In genomic region chr5:157301066-157301465, GRCh38 we compare ENCODE assay signal across 22 cellular contexts. TPM values are rescaled to one million over a fixed set of nuclear protein-coding genes. Genes with fewer than 3 reads are reported as not detected.
DNase-seq lines count a peak whose midpoint lies in the region; ATAC-seq lines count a peak whose summit lies in the region.
"Had no signal": no experiment of that assay in that cellular context is flagged by ENCODE, and none has a peak within 500 bp of the region (broad histone marks: within the 10 kb centered on the region; RNA-seq: fewer than 3 reads in every experiment).

No MANE protein-coding gene starts in this region.

- no peak for ATAC-seq in activated T-cell treated with anti-CD3 and anti-CD28 coated beads, Interleukin-2, amount 50 U/mL, for 4 hours
- no peak for ATAC-seq in natural killer cell treated with Interleukin-12 subunit alpha and Interleukin-12 subunit beta and Interleukin-15 and Interleukin-18, amount 100 ng/mL, for 72 hours
- ATAC-seq in GM19351 (IDR thresholded peaks at IDR 0.05; ENCODE audit: unreplicated experiment) = no peak
- ATAC-seq: body of pancreas had no signal

- no peak overlapping the region for H3K4me3 Mint-ChIP-seq in activated T-cell treated with anti-CD3 and anti-CD28 coated beads, Interleukin-2, amount 50 U/mL, for 24 hours
- H3K4me3 Mint-ChIP-seq in activated T-cell treated with anti-CD3 and anti-CD28 coated beads, Interleukin-2, amount 50 U/mL, for 4 hours = no peak overlapping the region
- H3K4me3 Mint-ChIP-seq in CD8-positive, alpha-beta memory T cell = no peak overlapping the region
- no peak overlapping the region for H3K4me3 Mint-ChIP-seq in activated naive CD8-positive, alpha-beta T cell treated with anti-CD3 and anti-CD28 coated beads for 36 hours
- no peak overlapping the region for H3K4me3 Mint-ChIP-seq in natural killer cell treated with Interleukin-12 subunit alpha and Interleukin-12 subunit beta and Interleukin-15 and Interleukin-18, amount 100 ng/mL, for 72 hours

- no peak for DNase-seq in activated T-cell treated with anti-CD3 and anti-CD28 coated beads, Interleukin-2, amount 50 U/mL, for 24 hours
- no peak for DNase-seq in activated T-cell treated with anti-CD3 and anti-CD28 coated beads, Interleukin-2, amount 50 U/mL, for 4 hours
- DNase-seq in CD8-positive, alpha-beta memory T cell = no peak
- no peak for DNase-seq in activated naive CD8-positive, alpha-beta T cell treated with anti-CD3 and anti-CD28 coated beads for 36 hours
- DNase-seq in natural killer cell treated with Interleukin-12 subunit alpha and Interleukin-12 subunit beta and Interleukin-15 and Interleukin-18, amount 100 ng/mL, for 72 hours (ENCODE audit: low spot score) = no peak
- DNase-seq in AML-193 (lab: John Stamatoyannopoulos, UW) = no peak
- DNase-seq in cerebellum (ENCODE audit: low spot score) = no peak
- DNase-seq: BE2C, body of pancreas, DND-41, mesendoderm, NCI-H1417, NCI-H2081, NCI-H226, NCI-H69, Right ventricle myocardium superior, stomach, T-helper 9 cell, thyroid gland had no signal

- H3K27me3 ChIP-seq in CD8-positive, alpha-beta memory T cell (ENCODE audit: insufficient read depth, low read length, poor library complexity, severe bottlenecking) = no peaks in the 10 kb centered on the region
- H3K27me3 ChIP-seq: BE2C, body of pancreas, hepatocyte, stomach, thyroid gland had no signal

- no peaks in the 10 kb centered on the region for H3K9me3 ChIP-seq in CD8-positive, alpha-beta memory T cell (ENCODE audit: low read length)
- H3K9me3 ChIP-seq: BE2C, body of pancreas, stomach, thyroid gland had no signal

- peaks cover 33% of the 10 kb centered on the region for H3K4me1 ChIP-seq in CD8-positive, alpha-beta memory T cell (ENCODE audit: insufficient read depth, low read length)
- H3K4me1 ChIP-seq: BE2C, body of pancreas, stomach had no signal

- H3K27me3 Mint-ChIP-seq in activated T-cell treated with anti-CD3 and anti-CD28 coated beads, Interleukin-2, amount 50 U/mL, for 24 hours = no peaks in the 10 kb centered on the region
- no peaks in the 10 kb centered on the region for H3K27me3 Mint-ChIP-seq in activated T-cell treated with anti-CD3 and anti-CD28 coated beads, Interleukin-2, amount 50 U/mL, for 4 hours (ENCODE audit: low read depth)
- H3K27me3 Mint-ChIP-seq in CD8-positive, alpha-beta memory T cell = no peaks in the 10 kb centered on the region
- H3K27me3 Mint-ChIP-seq in activated naive CD8-positive, alpha-beta T cell treated with anti-CD3 and anti-CD28 coated beads for 36 hours = no peaks in the 10 kb centered on the region
- H3K27me3 Mint-ChIP-seq in natural killer cell treated with Interleukin-12 subunit alpha and Interleukin-12 subunit beta and Interleukin-15 and Interleukin-18, amount 100 ng/mL, for 72 hours = no peaks in the 10 kb centered on the region

- peaks cover 100% of the 10 kb centered on the region for H3K36me3 Mint-ChIP-seq in activated T-cell treated with anti-CD3 and anti-CD28 coated beads, Interleukin-2, amount 50 U/mL, for 24 hours (ENCODE audit: low read depth)
- peaks cover 39% of the 10 kb centered on the region for H3K36me3 Mint-ChIP-seq in activated T-cell treated with anti-CD3 and anti-CD28 coated beads, Interleukin-2, amount 50 U/mL, for 4 hours (ENCODE audit: insufficient read depth)
- H3K36me3 Mint-ChIP-seq in CD8-positive, alpha-beta memory T cell = peaks cover 15 to 95% (median 27%) of the 10 kb centered on the region in 3 donors
- peaks cover 53% of the 10 kb centered on the region for H3K36me3 Mint-ChIP-seq in activated naive CD8-positive, alpha-beta T cell treated with anti-CD3 and anti-CD28 coated beads for 36 hours
- peaks cover 30% of the 10 kb centered on the region for H3K36me3 Mint-ChIP-seq in natural killer cell treated with Interleukin-12 subunit alpha and Interleukin-12 subunit beta and Interleukin-15 and Interleukin-18, amount 100 ng/mL, for 72 hours

- no peak overlapping the region for H3K27ac ChIP-seq in CD8-positive, alpha-beta memory T cell (ENCODE audit: low read depth, low read length)
- H3K27ac ChIP-seq: body of pancreas, hepatocyte, stomach, thyroid gland, VCaP had no signal

- CTCF ChIA-PET in CD8-positive, alpha-beta memory T cell (lab: Charles Lee) = interaction anchor here (1.2 kb wide), 1 partner anchor 34 kb away, joined by 3 read pairs; no protein-coding TSS in a partner anchor

- H3K36me3 ChIP-seq in CD8-positive, alpha-beta memory T cell (ENCODE audit: insufficient read depth, low read length) = peaks cover 50% of the 10 kb centered on the region
- H3K36me3 ChIP-seq: BE2C, thyroid gland had no signal

- H3K27ac Mint-ChIP-seq in activated T-cell treated with anti-CD3 and anti-CD28 coated beads, Interleukin-2, amount 50 U/mL, for 24 hours = peak overlapping the region; percentile 83
- peak overlapping the region in 7 of 8 donors; percentile 32 to 96 (median 58) for H3K27ac Mint-ChIP-seq in CD8-positive, alpha-beta memory T cell
- peak overlapping the region; percentile 61 for H3K27ac Mint-ChIP-seq in activated naive CD8-positive, alpha-beta T cell treated with anti-CD3 and anti-CD28 coated beads for 36 hours
- peak overlapping the region; percentile 10 to 93 for H3K27ac Mint-ChIP-seq in natural killer cell treated with Interleukin-12 subunit alpha and Interleukin-12 subunit beta and Interleukin-15 and Interleukin-18, amount 100 ng/mL, for 72 hours

- H3K4me3 ChIP-seq in CD8-positive, alpha-beta memory T cell (ENCODE audit: low read length) = no peak overlapping the region
- H3K4me3 ChIP-seq: body of pancreas, hepatocyte, stomach, thyroid gland had no signal

- no peaks in the 10 kb centered on the region for H3K9me3 Mint-ChIP-seq in activated T-cell treated with anti-CD3 and anti-CD28 coated beads, Interleukin-2, amount 50 U/mL, for 24 hours
- no peaks in the 10 kb centered on the region for H3K9me3 Mint-ChIP-seq in activated T-cell treated with anti-CD3 and anti-CD28 coated beads, Interleukin-2, amount 50 U/mL, for 4 hours
- H3K9me3 Mint-ChIP-seq in CD8-positive, alpha-beta memory T cell = no peaks in the 10 kb centered on the region
- peaks cover 3% of the 10 kb centered on the region for H3K9me3 Mint-ChIP-seq in activated naive CD8-positive, alpha-beta T cell treated with anti-CD3 and anti-CD28 coated beads for 36 hours
- H3K9me3 Mint-ChIP-seq in natural killer cell treated with Interleukin-12 subunit alpha and Interleukin-12 subunit beta and Interleukin-15 and Interleukin-18, amount 100 ng/mL, for 72 hours = no peaks in the 10 kb centered on the region

- peaks cover 46% of the 10 kb centered on the region for H3K4me1 Mint-ChIP-seq in activated T-cell treated with anti-CD3 and anti-CD28 coated beads, Interleukin-2, amount 50 U/mL, for 24 hours (ENCODE audit: low read depth)
- H3K4me1 Mint-ChIP-seq in activated T-cell treated with anti-CD3 and anti-CD28 coated beads, Interleukin-2, amount 50 U/mL, for 4 hours (ENCODE audit: low read depth) = peaks cover 38% of the 10 kb centered on the region
- peaks cover 37 to 48% (median 38%) of the 10 kb centered on the region in 3 donors for H3K4me1 Mint-ChIP-seq in CD8-positive, alpha-beta memory T cell
- peaks cover 39% of the 10 kb centered on the region for H3K4me1 Mint-ChIP-seq in activated naive CD8-positive, alpha-beta T cell treated with anti-CD3 and anti-CD28 coated beads for 36 hours
- peaks cover 31 to 33% of the 10 kb centered on the region in 2 donors for H3K4me1 Mint-ChIP-seq in natural killer cell treated with Interleukin-12 subunit alpha and Interleukin-12 subunit beta and Interleukin-15 and Interleukin-18, amount 100 ng/mL, for 72 hours (ENCODE audit: low read depth in 2 of 2)

- POLR2A ChIA-PET in CD8-positive, alpha-beta memory T cell (lab: Charles Lee) = no interaction called here

RNA-seq across cellular contexts. Expression of gene CYFIP2, which starts 35.1 kb away (rescaled TPM):
- total RNA-seq in activated T-cell treated with anti-CD3 and anti-CD28 coated beads, Interleukin-2, amount 50 U/mL, for 4 hours = 100 to 1,000 TPM; 160 to 191 (median 175) TPM
- 100 to 1,000 TPM; 239 to 259 TPM for total RNA-seq in CD8-positive, alpha-beta memory T cell
- polyA plus RNA-seq in CD8-positive, alpha-beta memory T cell = 534 TPM
- total RNA-seq in activated naive CD8-positive, alpha-beta T cell treated with anti-CD3 and anti-CD28 coated beads for 36 hours = 100 to 1,000 TPM; 324 to 325 TPM
- total RNA-seq in natural killer cell treated with Interleukin-12 subunit alpha and Interleukin-12 subunit beta and Interleukin-15 and Interleukin-18, amount 100 ng/mL, for 72 hours = 100 to 1,000 TPM; 282 to 424 TPM
- 94.8 TPM for total RNA-seq in cerebellum
